Comparison of ENCODE assay signal across 17 cellular contexts in the genomic region with DNA sequence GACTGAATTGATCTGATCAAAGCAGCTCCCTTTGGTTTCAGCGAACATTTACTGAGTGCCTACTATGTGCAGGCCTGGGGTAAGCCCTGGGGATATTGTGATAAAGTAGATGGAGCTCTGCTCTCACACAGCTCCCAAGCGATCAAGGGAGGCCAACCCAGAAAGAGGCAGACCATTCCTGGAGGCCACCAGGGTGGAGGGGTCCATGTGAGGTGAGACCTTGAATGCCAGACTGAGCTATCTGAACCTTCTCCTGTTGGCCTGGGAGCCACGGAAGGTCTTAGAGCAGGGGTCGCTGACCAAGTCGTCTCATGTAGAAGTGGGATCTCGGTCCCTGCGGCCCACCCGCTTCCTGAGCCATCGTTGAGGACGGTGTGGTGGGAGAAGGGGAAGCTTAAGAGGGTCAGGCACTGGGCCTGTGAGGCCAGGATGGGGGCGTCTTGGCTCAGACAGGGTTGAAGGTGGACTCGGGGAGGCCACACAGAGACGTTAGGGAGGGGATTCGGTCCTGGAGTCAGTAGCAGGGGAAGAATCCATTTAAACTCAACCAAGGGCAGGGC.
DNase-seq lines count a peak whose midpoint lies in the region; ATAC-seq, FAIRE-seq and TF ChIP-seq lines count a peak whose summit lies in the region.
"Had no signal": no experiment of that assay in that cellular context is flagged by ENCODE, and none has a peak within 500 bp of the region (broad histone marks: within the 10 kb centered on the region; RNA-seq: fewer than 3 reads in every experiment).

No MANE protein-coding gene starts in this region.

- 0 out of 2 replicates have a peak overlapping the region, but pooled peaks have one; percentile 34 for H4K91ac ChIP-seq in IMR-90 (ENCODE audit: insufficient read depth, low read depth, low read length)
- no peak overlapping the region for H4K91ac ChIP-seq in H1 (replicated peaks; ENCODE audit: insufficient read length, low read length)

- no peak overlapping the region for H3K9ac ChIP-seq in IMR-90 (ENCODE audit: low read depth, low read length)
- no peak overlapping the region for H3K9ac ChIP-seq in H1 (replicated peaks in 1 of 4; ENCODE audit: extremely low read depth in 1 of 4, low read depth in 3 of 4, low read length in 3 of 4)
- H3K9ac ChIP-seq in mesendoderm (ENCODE audit: low read length), result no peak overlapping the region
- H3K9ac ChIP-seq: KMS-11, SK-N-SH had no signal

- H3K14ac ChIP-seq in IMR-90 (replicated peaks; ENCODE audit: low read depth, low read length) (no peak overlapping the region), H1 (ENCODE audit: insufficient read length) (no peak overlapping the region)

- H3K4ac ChIP-seq in IMR-90 (ENCODE audit: low read depth, low read length), result peak overlapping the region; percentile 0; the same call in 1 of the 2 replicates
- H3K4ac ChIP-seq in H1 (replicated peaks; ENCODE audit: insufficient read length, low read depth, low read length), result no peak overlapping the region
- H3K4ac ChIP-seq in mesendoderm (ENCODE audit: low read depth, low read length), result no peak overlapping the region

- peak overlapping the region; percentile 26; the same call in 1 of the 2 replicates for H2BK120ac ChIP-seq in IMR-90 (ENCODE audit: low read depth, low read length)
- no peak overlapping the region for H2BK120ac ChIP-seq in H1 (replicated peaks; ENCODE audit: low read depth, low read length)
- H2BK120ac ChIP-seq in mesendoderm (ENCODE audit: low read depth, low read length), result no peak overlapping the region

- TF ChIP-seq POLR2A in IMR-90 (IDR thresholded peaks at IDR 0.05; ENCODE audit: low read depth, low read length) (no peak), H1 (IDR thresholded peaks at IDR 0.05; ENCODE audit: control extremely low read depth in 1 of 2, low read depth in 2 of 2, low read length in 2 of 2) (no peak)

- TF ChIP-seq CTCF in IMR-90 (conservative IDR thresholded peaks at IDR 0.05; ENCODE audit: low read depth, low read length) (no peak), H1 (IDR thresholded peaks at IDR 0.05; ENCODE audit: control extremely low read depth in 1 of 3, insufficient read depth in 1 of 3, low read depth in 1 of 3, low read length in 3 of 3) (no peak)

- peaks cover 4% of the 10 kb centered on the region; the same call in 1 of the 2 replicates for H3K23me2 ChIP-seq in H1 (ENCODE audit: low read depth, low read length)

- H2BK5ac ChIP-seq in IMR-90 (ENCODE audit: low read depth, low read length, poor library complexity, severe bottlenecking) (no peak overlapping the region), H1 (ENCODE audit: low read depth, low read length) (no peak overlapping the region), mesendoderm (ENCODE audit: low read length) (no peak overlapping the region)

- in situ Hi-C loops in IMR-90 (cut with MboI; ENCODE audit: low sequenced_read_pairs), result no loop called here

- H3K79me2 ChIP-seq in H1 (ENCODE audit: control insufficient read depth in 1 of 2, insufficient read depth in 2 of 2, low read length in 2 of 2), result no peaks in the 10 kb centered on the region
- H3K79me2 ChIP-seq in mesendoderm (ENCODE audit: control insufficient read depth, insufficient read depth, low read length), result no peaks in the 10 kb centered on the region

- H2AK5ac ChIP-seq in IMR-90 (ENCODE audit: low read depth, low read length) (peak overlapping the region; percentile 27), H1 (ENCODE audit: low read depth, low read length) (no peak overlapping the region), mesendoderm (ENCODE audit: low read length) (no peak overlapping the region)

- H3K9me3 ChIP-seq in IMR-90 (ENCODE audit: control insufficient read depth, insufficient read depth, low read length) (no peaks in the 10 kb centered on the region), H1 (ENCODE audit: insufficient read depth in 2 of 2, low read depth in 1 of 2, low read length in 1 of 2) (no peaks in the 10 kb centered on the region)
- H3K9me3 ChIP-seq: BE2C, MG63, SK-N-SH had no signal

- dilution Hi-C loops in IMR-90 (cut with HindIII; ENCODE audit: low sequenced_read_pairs, unreplicated experiment), result no loop called here

- peak overlapping the region; percentile 13 for H2AK9ac ChIP-seq in IMR-90 (replicated peaks; ENCODE audit: low read depth, low read length, poor library complexity)

- FAIRE-seq in H1 (lab: Jason Lieb, UNC), result no peak

- no peak overlapping the region for H3K27ac ChIP-seq in IMR-90 (ENCODE audit: insufficient read depth, low read length)
- H3K27ac ChIP-seq in H1 (ENCODE audit: low read depth, low read length), result no peak overlapping the region
- H3K27ac ChIP-seq in mesendoderm (ENCODE audit: low read depth, low read length), result no peak overlapping the region
- H3K27ac ChIP-seq: KMS-11 had no signal

- H3K4me1 ChIP-seq in IMR-90 (ENCODE audit: control insufficient read depth, insufficient read depth, low read length) (peaks cover 13% of the 10 kb centered on the region), H1 (replicated peaks in 1 of 4; ENCODE audit: control insufficient read depth in 3 of 4, insufficient read depth in 4 of 4, low read length in 3 of 4) (peaks cover 0 to 17% (median 9%) of the 10 kb centered on the region in 4 experiments; a peak in 6 of 7 replicates), mesendoderm (ENCODE audit: control insufficient read depth, low read depth, low read length) (peaks cover 8% of the 10 kb centered on the region)

- H3K27me3 ChIP-seq in IMR-90 (ENCODE audit: control insufficient read depth, insufficient read depth, low read length), result no peaks in the 10 kb centered on the region
- no peaks in the 10 kb centered on the region for H3K27me3 ChIP-seq in H1 (replicated peaks in 1 of 4; ENCODE audit: control insufficient read depth in 3 of 4, extremely low read depth in 1 of 4, insufficient read depth in 3 of 4, low read length in 3 of 4)
- no peaks in the 10 kb centered on the region for H3K27me3 ChIP-seq in mesendoderm (ENCODE audit: insufficient read depth, low read length, poor library complexity)
- H3K27me3 ChIP-seq: BE2C, MG63 had no signal

- no peak overlapping the region for H4K5ac ChIP-seq in IMR-90 (ENCODE audit: low read depth, low read length)
- H4K5ac ChIP-seq in H1 (ENCODE audit: insufficient read length, low read depth, low read length), result no peak overlapping the region
- no peak overlapping the region for H4K5ac ChIP-seq in mesendoderm (ENCODE audit: low read length)

- TF ChIP-seq RAD21 in IMR-90 (IDR thresholded peaks at IDR 0.05; ENCODE audit: low read length) (no peak), H1 (IDR thresholded peaks at IDR 0.05 in 1 of 2, conservative IDR thresholded peaks at IDR 0.05 in 1 of 2; ENCODE audit: low read depth in 2 of 2, low read length in 2 of 2) (no peak)

- ATAC-seq in IMR-90 (ENCODE audit: low read depth) (no peak), GM18870 (IDR thresholded peaks at IDR 0.05; ENCODE audit: unreplicated experiment) (no peak), GM21723 (IDR thresholded peaks at IDR 0.05; ENCODE audit: unreplicated experiment) (no peak)
- ATAC-seq: CD8-positive, alpha-beta T cell had no signal

- H3K56ac ChIP-seq in IMR-90 (ENCODE audit: extremely low read depth, insufficient read depth, low read length) (no peak overlapping the region), H1 (replicated peaks; ENCODE audit: insufficient read length, low read depth, low read length) (no peak overlapping the region), mesendoderm (ENCODE audit: low read length) (peak overlapping the region; percentile 22)

- no peak overlapping the region for H4K8ac ChIP-seq in IMR-90 (ENCODE audit: low read depth in 2 of 2, low read length in 2 of 2)
- H4K8ac ChIP-seq in H1 (ENCODE audit: extremely low read depth, insufficient read depth, low read length), result no peak overlapping the region; the same call in 1 of the 2 replicates
- H4K8ac ChIP-seq in mesendoderm (ENCODE audit: low read depth, low read length), result no peak overlapping the region

- H2BK15ac ChIP-seq in IMR-90 (ENCODE audit: low read depth, low read length) (peak overlapping the region; percentile 38; the same call in 1 of the 3 replicates), H1 (ENCODE audit: low read length) (no peak overlapping the region; the same call in 1 of the 2 replicates), mesendoderm (replicated peaks; ENCODE audit: low read depth) (no peak overlapping the region)

- CTCF ChIA-PET in IMR-90 (lab: Yijun Ruan, JAX) (interaction anchor here (1.8 to 2.8 kb wide), 2 partner anchors 121 to 178 kb away, joined by 7 to 14 read pairs; no protein-coding TSS in a partner anchor), H1 (lab: Charles Lee; ENCODE audit: partially characterized antibody) (interaction anchor here (0.5 to 22.4 kb wide), 32 partner anchors 9 to 182 kb away, joined by 3 to 1310 read pairs (median 5); partner anchors contain the start of genes ARHGEF37, CSNK1A1, IL17B and PCYOX1L)

- POLR2A ChIA-PET in IMR-90 (lab: Charles Lee; ENCODE audit: unreplicated experiment) (no interaction called here), H1 (lab: Charles Lee; ENCODE audit: partially characterized antibody) (interaction anchor here (0.6 to 1.0 kb wide), 5 partner anchors 20 to 96 kb away, joined by 3 to 5 read pairs (median 3); partner anchors contain the start of gene GRPEL2)

- WGBS in IMR-90 (ENCODE audit: extremely low coverage in 2 of 2, insufficient read length in 1 of 2), 2 experiments, result 84% methylated on average over 3 of the region's 14 CpGs; no CpG with 5 or more reads in 1 of the 2 experiments
- 86% methylated on average over 14 of the region's 14 CpGs; no CpG with 5 or more reads in 1 of the 2 experiments for WGBS in H1 (ENCODE audit: extremely low coverage in 1 of 2, insufficient coverage in 1 of 2, insufficient read length in 1 of 2, insufficient replicate concordance in 2 of 2, low coverage in 1 of 2, low lambda C conversion rate in 2 of 2, missing lambda C conversion rate in 1 of 2), 2 experiments
- WGBS in mesendoderm (ENCODE audit: extremely low coverage, insufficient coverage, low lambda C conversion rate), result no CpG with 5 or more reads among the region's 14 CpGs

- intact Hi-C loops in IMR-90 (cut with micrococcal nuclease), result no loop called here

- H3K23ac ChIP-seq in IMR-90 (ENCODE audit: low read depth, low read length) (no peak overlapping the region), H1 (ENCODE audit: insufficient read length) (no peak overlapping the region), mesendoderm (ENCODE audit: low read length) (no peak overlapping the region)

- DNase-seq in IMR-90 (no peak), H1 (ENCODE audit: low read depth in 1 of 2, low spot score in 2 of 2) (no peak), mesendoderm (no peak), SIG-M5 (lab: John Stamatoyannopoulos, UW) (no peak), MV-4-11 (lab: John Stamatoyannopoulos, UW) (no peak)
- DNase-seq: BE2C; CD8-positive, alpha-beta T cell; MG63; NCI-H1092 treated with DMSO at 0.1 percent for 48 hours; NCI-H2081 treated with DMSO at 0.1 percent for 48 hours; NCI-H524; PC-9; Right ventricle myocardium superior; SK-N-SH had no signal

- H2BK20ac ChIP-seq in IMR-90 (ENCODE audit: low read depth, low read length) (0 out of 2 replicates have a peak overlapping the region, but pooled peaks have one; percentile 20), H1 (ENCODE audit: low read length) (no peak overlapping the region; the same call in 1 of the 2 replicates)

- H3K79me1 ChIP-seq in IMR-90 (ENCODE audit: low read depth in 1 of 2, low read length in 2 of 2) (peaks cover 6 to 18% of the 10 kb centered on the region in 2 experiments; a peak in 3 of 4 replicates), H1 (ENCODE audit: low read depth, low read length) (no peaks in the 10 kb centered on the region), mesendoderm (ENCODE audit: low read length) (no peaks in the 10 kb centered on the region)

- H3K4me3 ChIP-seq in IMR-90 (ENCODE audit: insufficient read depth, low read depth, low read length) (no peak overlapping the region), H1 (ENCODE audit: extremely low read depth in 1 of 4, insufficient read depth in 2 of 4, low read depth in 3 of 4, low read length in 4 of 4) (no peak overlapping the region), mesendoderm (ENCODE audit: low read length) (no peak overlapping the region)
- H3K4me3 ChIP-seq: MG63, PC-9 had no signal

- H2BK12ac ChIP-seq in H1 (ENCODE audit: low read depth, low read length), result 0 out of 2 replicates have a peak overlapping the region, but pooled peaks have one; percentile 28

- peaks cover 8% of the 10 kb centered on the region for H3K9me1 ChIP-seq in IMR-90 (ENCODE audit: insufficient read depth, low read length)

- no peak overlapping the region for H2AFZ ChIP-seq in IMR-90 (replicated peaks; ENCODE audit: low read length, poor library complexity)
- no peak overlapping the region for H2AFZ ChIP-seq in H1 (ENCODE audit: low read length)
- H2AFZ ChIP-seq: PC-9 had no signal

- H3K18ac ChIP-seq in IMR-90 (ENCODE audit: low read depth, low read length) (no peak overlapping the region), H1 (ENCODE audit: extremely low read depth, low read length) (no peak overlapping the region), mesendoderm (ENCODE audit: low read length) (no peak overlapping the region)

- no peaks in the 10 kb centered on the region for H3K36me3 ChIP-seq in IMR-90 (ENCODE audit: control insufficient read depth, insufficient read depth, low read length)
- no peaks in the 10 kb centered on the region for H3K36me3 ChIP-seq in H1 (ENCODE audit: control insufficient read depth in 2 of 4, insufficient read depth in 4 of 4, low read length in 3 of 4)
- H3K36me3 ChIP-seq in mesendoderm (ENCODE audit: control insufficient read depth, insufficient read depth, low read length), result no peaks in the 10 kb centered on the region
- H3K36me3 ChIP-seq: BE2C, MG63 had no signal

- BruUV-seq in IMR-90 (replicated peaks; lab: Mats Ljungman, UMichigan), result no TSS peak

- no peak for TF ChIP-seq EP300 in H1 (IDR thresholded peaks at IDR 0.05; ENCODE audit: borderline replicate concordance in 1 of 2, low read depth in 2 of 2, low read length in 2 of 2)

- H3K4me2 ChIP-seq in IMR-90 (ENCODE audit: low read depth, low read length), result no peak overlapping the region
- no peak overlapping the region for H3K4me2 ChIP-seq in H1 (ENCODE audit: insufficient read depth in 1 of 2, low read depth in 2 of 2, low read length in 2 of 2)
- no peak overlapping the region for H3K4me2 ChIP-seq in mesendoderm (ENCODE audit: low read length)
- H3K4me2 ChIP-seq: KMS-11, PC-9, SK-N-SH had no signal

- H4K20me1 ChIP-seq in IMR-90 (ENCODE audit: insufficient read depth, low read length) (no peaks in the 10 kb centered on the region), H1 (replicated peaks in 1 of 2; ENCODE audit: control insufficient read depth in 1 of 2, insufficient read depth in 2 of 2, low read length in 2 of 2) (no peaks in the 10 kb centered on the region)
